Comparison of ENCODE assay signal across 7 cellular contexts in genomic region chr16:626787-627457, GRCh38. TPM values are rescaled to one million over a fixed set of nuclear protein-coding genes. Genes with fewer than 3 reads are reported as not detected.
A peak's percentile ranks its signal among the peaks of the same experiment; 100 is the strongest.
DNase-seq lines count a peak whose midpoint lies in the region; ATAC-seq and TF ChIP-seq lines count a peak whose summit lies in the region.
"Had no signal": no experiment of that assay in that cellular context is flagged by ENCODE, and none has a peak within 500 bp of the region (broad histone marks: within the 10 kb centered on the region; RNA-seq: fewer than 3 reads in every experiment).

No MANE protein-coding gene starts in this region.

- peaks cover 11% of the 10 kb centered on the region for H3K36me3 Mint-ChIP-seq in nephron progenitor cell (ENCODE audit: low read depth)

- H3K4me3 ChIP-seq in GM23248, result 0 out of 2 replicates have a peak overlapping the region, but pooled peaks have one; percentile 9

- H4K20me1 ChIP-seq in GM23248 (ENCODE audit: insufficient read depth), result no peaks in the 10 kb centered on the region

- H3K9me3 Mint-ChIP-seq in nephron progenitor cell, result no peaks in the 10 kb centered on the region
- H3K9me3 Mint-ChIP-seq: WTC11 had no signal

- DNase-seq in GM23248, result peak; percentile 99
- peak; percentile 95 for DNase-seq in amniotic epithelial cell (ENCODE audit: low read depth)
- DNase-seq in nephron progenitor cell, result no peak
- DNase-seq in SIG-M5 (lab: John Stamatoyannopoulos, UW), result no peak
- DNase-seq in activated CD4-positive, alpha-beta T cell treated with anti-CD3 and anti-CD28 coated beads for 48 hours, result no peak

- no peaks in the 10 kb centered on the region for H3K36me3 ChIP-seq in GM23248 (ENCODE audit: low read depth)

- peaks cover 70% of the 10 kb centered on the region for H3K4me1 Mint-ChIP-seq in nephron progenitor cell

- peak overlapping the region; percentile 77 for H3K27ac Mint-ChIP-seq in nephron progenitor cell

- H3K27me3 Mint-ChIP-seq in nephron progenitor cell (ENCODE audit: low read depth, poor library complexity), result peaks cover 3% of the 10 kb centered on the region

- H3F3A ChIP-seq in GM23248 (ENCODE audit: insufficient read depth), result 0 out of 2 replicates have a peak, but pooled peaks cover 4% of the 10 kb centered on the region

- in situ Hi-C loops in GM23248 (cut with MboI), result no loop called here

- peaks cover 15% of the 10 kb centered on the region for H3K4me1 ChIP-seq in GM23248 (ENCODE audit: insufficient read depth)

- no peaks in the 10 kb centered on the region for H3K9me2 ChIP-seq in GM23248 (ENCODE audit: insufficient read depth)

- H3K4me3 Mint-ChIP-seq in nephron progenitor cell, result no peak overlapping the region
- H3K4me3 Mint-ChIP-seq: WTC11 had no signal

- peak overlapping the region; percentile 62 for H3K9ac ChIP-seq in GM23248

- H3K4me2 ChIP-seq in GM23248 (ENCODE audit: unreplicated experiment), result peak overlapping the region; percentile 2

- H2AFZ ChIP-seq in GM23248, result no peak overlapping the region

- ATAC-seq in HG02798 (IDR thresholded peaks at IDR 0.05; ENCODE audit: poor library complexity, unreplicated experiment), result no peak
- ATAC-seq: WTC11 had no signal

- H3K9me3 ChIP-seq in GM23248 (ENCODE audit: low read depth), result no peaks in the 10 kb centered on the region

- WGBS in GM23248 (ENCODE audit: low coverage in 1 of 2, low lambda C conversion rate in 2 of 2, missing lambda C conversion rate in 2 of 2), 2 experiments, result 21 to 32% methylated on average over 27 to 28 of the region's 30 CpGs

- no peak for TF ChIP-seq CTCF in nephron progenitor cell (IDR thresholded peaks at IDR 0.05)

- H3K79me2 ChIP-seq in GM23248 (ENCODE audit: insufficient read depth), result peaks cover 2% of the 10 kb centered on the region; the same call in 1 of the 2 replicates

- peak overlapping the region; percentile 87 for H3K27ac ChIP-seq in GM23248

- H3K27me3 ChIP-seq in GM23248 (replicated peaks; ENCODE audit: insufficient read depth), result no peaks in the 10 kb centered on the region

RNA-seq across cellular contexts. Expression of gene WFIKKN1, which starts 3.9 kb away (rescaled TPM):
- not detected in 2 replicates for total RNA-seq in GM23248 (2014; rRNA removed; shearing (Covaris generic))
- polyA plus RNA-seq in GM23248 (2016; fragmentation: Nextera tagmentation; extraction: Ambion mirVana), result not detected in 2 replicates

RNA-seq across cellular contexts. Expression of gene METTL26, which starts 9.2 kb away (rescaled TPM):
- 150 and 218 TPM in 2 replicates for total RNA-seq in GM23248 (2014; rRNA removed; shearing (Covaris generic))
- polyA plus RNA-seq in GM23248 (2016; fragmentation: Nextera tagmentation; extraction: Ambion mirVana), result 151 and 155 TPM in 2 replicates

RNA-seq across cellular contexts. Expression of gene MCRIP2, which starts 14.7 kb away (rescaled TPM):
- 29.3 and 30.4 TPM in 2 replicates for total RNA-seq in GM23248 (2014; rRNA removed; shearing (Covaris generic))
- 22.4 and 22.6 TPM in 2 replicates for polyA plus RNA-seq in GM23248 (2016; fragmentation: Nextera tagmentation; extraction: Ambion mirVana)

RNA-seq across cellular contexts. Expression of gene WDR90, which starts 22.2 kb away (rescaled TPM):
- total RNA-seq in GM23248 (2014; rRNA removed; shearing (Covaris generic)), result 16.5 and 24.7 TPM in 2 replicates
- polyA plus RNA-seq in GM23248 (2016; fragmentation: Nextera tagmentation; extraction: Ambion mirVana), result 4.7 and 8.2 TPM in 2 replicates

RNA-seq across cellular contexts. Expression of gene RAB40C, which starts 37.1 kb away (rescaled TPM):
- 18.8 and 28.3 TPM in 2 replicates for total RNA-seq in GM23248 (2014; rRNA removed; shearing (Covaris generic))
- 9.5 TPM in 2 replicates for polyA plus RNA-seq in GM23248 (2016; fragmentation: Nextera tagmentation; extraction: Ambion mirVana)

Comparison
In these comparisons a context has a peak if more than half of its experiments do, and no peak if none do; other contexts are left out.
1. DNase-seq: peak in GM23248 (single experiment) and amniotic epithelial cell (single experiment); none in nephron progenitor cell (single experiment), SIG-M5 (single experiment) and activated CD4-positive, alpha-beta T cell treated with anti-CD3 and anti-CD28 coated beads for 48 hours (single experiment).